In genomic region chr10:80894339-80894791, GRCh38 we compare ENCODE assay signal across 1 cellular context.
TF ChIP-seq lines count a peak whose summit lies in the region.

No MANE protein-coding gene starts in this region.

TF ChIP-seq in H1, 55 proteins besides CTCF, POLR2A, EP300 and RAD21 (continued from another document):
- TF ChIP-seq ATF2 (IDR thresholded peaks at IDR 0.05; ENCODE audit: low read length) (no peak), KDM5A (IDR thresholded peaks at IDR 0.05; ENCODE audit: low read length) (no peak), EZH2 (IDR thresholded peaks at IDR 0.05; ENCODE audit: low read depth, low read length, severe bottlenecking) (no peak), MAFK (IDR thresholded peaks at IDR 0.05; ENCODE audit: low read depth, low read length) (no peak), MAX (IDR thresholded peaks at IDR 0.05) (peak; percentile 40; the same call in 1 of the 2 replicates), YY1 (IDR thresholded peaks at IDR 0.05; ENCODE audit: low read depth, low read length) (no peak), NANOG (IDR thresholded peaks at IDR 0.05; ENCODE audit: insufficient read depth, low read depth, low read length, poor library complexity, severe bottlenecking) (peak; percentile 84), EGR1 (IDR thresholded peaks at IDR 0.05; ENCODE audit: borderline replicate concordance, low read depth, low read length) (peak; percentile 31; the same call in 1 of the 2 replicates), SIX5 (IDR thresholded peaks at IDR 0.05; ENCODE audit: low read depth, low read length) (no peak), KDM4A (IDR thresholded peaks at IDR 0.05; ENCODE audit: low read depth, low read length, severe bottlenecking) (no peak), CBX5 (IDR thresholded peaks at IDR 0.05; ENCODE audit: low read depth, low read length) (no peak), SIRT6 (IDR thresholded peaks at IDR 0.05; ENCODE audit: low read length) (no peak), CHD7 (IDR thresholded peaks at IDR 0.05; ENCODE audit: insufficient replicate concordance, low read length) (peak; percentile 97), POLR2AphosphoS5 (IDR thresholded peaks at IDR 0.05; ENCODE audit: low read depth, low read length) (no peak), RXRA (IDR thresholded peaks at IDR 0.05; ENCODE audit: insufficient read depth, low read depth, low read length) (no peak), POU5F1 (IDR thresholded peaks at IDR 0.05; ENCODE audit: low read depth, low read length) (peak; percentile 79), GTF2F1 (IDR thresholded peaks at IDR 0.05; ENCODE audit: borderline replicate concordance, low read depth, low read length) (no peak), KDM1A (IDR thresholded peaks at IDR 0.05; ENCODE audit: borderline replicate concordance, low read length) (no peak), SIN3A (conservative IDR thresholded peaks at IDR 0.05 in 1 of 2, IDR thresholded peaks at IDR 0.05 in 1 of 2; ENCODE audit: low read depth in 1 of 2, low read length in 2 of 2) (peak in 1 of 2 experiments; percentile 62; a peak in 1 of 4 replicates)
